Comparison of ENCODE assay signal across 16 cellular contexts in the genomic region with DNA sequence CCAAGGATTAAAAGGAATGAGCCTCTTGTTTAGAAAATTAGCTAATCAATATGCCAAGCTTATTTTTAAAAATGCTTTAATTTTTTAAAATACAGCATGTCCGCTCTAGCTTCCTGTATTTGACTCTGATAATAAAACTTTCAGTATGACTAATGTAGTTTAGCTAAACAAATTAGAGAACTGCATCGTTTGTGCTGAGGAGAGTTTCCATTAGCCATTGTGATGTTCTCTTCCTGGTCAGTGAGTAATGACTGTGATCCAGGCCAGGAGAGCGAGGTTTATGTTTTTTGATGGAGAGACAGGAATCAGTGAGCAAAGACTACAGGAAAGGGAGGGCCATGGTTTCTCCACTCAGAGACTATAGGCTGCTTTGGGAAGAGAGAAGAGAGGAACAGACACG.
A peak's percentile ranks its signal among the peaks of the same experiment; 100 is the strongest.
DNase-seq lines count a peak whose midpoint lies in the region; ATAC-seq and TF ChIP-seq lines count a peak whose summit lies in the region.
"Had no signal": no experiment of that assay in that cellular context is flagged by ENCODE, and none has a peak within 500 bp of the region (broad histone marks: within the 10 kb centered on the region; RNA-seq: fewer than 3 reads in every experiment).

No MANE protein-coding gene starts in this region.

- H3K9me3 ChIP-seq in stomach smooth muscle (ENCODE audit: control insufficient read depth in 2 of 2, low read length in 2 of 2): no peaks in the 10 kb centered on the region
- H3K9me3 ChIP-seq: thoracic aorta had no signal

- H3K36me3 ChIP-seq in stomach smooth muscle (ENCODE audit: control insufficient read depth in 2 of 2, insufficient read depth in 2 of 2, low read length in 2 of 2): no peaks in the 10 kb centered on the region
- H3K36me3 ChIP-seq: thoracic aorta had no signal

- H3K4me3 ChIP-seq in fibroblast of mammary gland (ENCODE audit: control insufficient read depth, low read depth, low read length) (no peak overlapping the region), stomach smooth muscle (ENCODE audit: low read length in 2 of 2) (peak overlapping the region in 1 of 2 donors; percentile 16)
- H3K4me3 ChIP-seq: thoracic aorta had no signal

- POLR2A ChIA-PET in activated CD4-positive, alpha-beta T cell treated with anti-CD3 and anti-CD28 coated beads for 36 hours (lab: Charles Lee): no interaction called here

- H3K4me1 ChIP-seq in stomach smooth muscle (ENCODE audit: control insufficient read depth, insufficient read depth, low read length): peaks cover 7% of the 10 kb centered on the region

- H3K27me3 ChIP-seq in stomach smooth muscle (ENCODE audit: control insufficient read depth in 1 of 2, insufficient read depth in 2 of 2, low read length in 2 of 2): no peaks in the 10 kb centered on the region

- peak; percentile 45 for DNase-seq in fibroblast of mammary gland (ENCODE audit: low read depth)
- DNase-seq in OCI-M1 (lab: John Stamatoyannopoulos, UW): no peak
- no peak for DNase-seq in activated CD4-positive, alpha-beta T cell treated with anti-CD3 and anti-CD28 coated beads for 36 hours
- DNase-seq in NCI-H446 treated with DMSO at 0.1 percent for 48 hours (lab: John Stamatoyannopoulos, UW): no peak
- DNase-seq: activated naive CD8-positive, alpha-beta T cell treated with anti-CD3 and anti-CD28 coated beads, Interleukin-2, amount 10 ng/mL, durations not matched to agents 7 days and 5 days; kidney; NCI-H2081; NCI-H82 had no signal

- no peaks in the 10 kb centered on the region for H3K9me3 Mint-ChIP-seq in activated CD4-positive, alpha-beta T cell treated with anti-CD3 and anti-CD28 coated beads for 36 hours (ENCODE audit: low read depth)
- H3K9me3 Mint-ChIP-seq: activated naive CD8-positive, alpha-beta T cell treated with anti-CD3 and anti-CD28 coated beads, Interleukin-2, amount 10 ng/mL, durations not matched to agents 7 days and 5 days; endodermal cell; T-helper 2 cell treated with Interferon-gamma antibody and Interleukin-4, amounts not matched to agents 5 μg/mL and 100 μg/mL, for 36 hours had no signal

- H3K9ac ChIP-seq in stomach smooth muscle (ENCODE audit: low read length in 2 of 2): no peak overlapping the region

- H3K4me3 Mint-ChIP-seq in activated CD4-positive, alpha-beta T cell treated with anti-CD3 and anti-CD28 coated beads for 36 hours: no peak overlapping the region
- H3K4me3 Mint-ChIP-seq: activated naive CD8-positive, alpha-beta T cell treated with anti-CD3 and anti-CD28 coated beads, Interleukin-2, amount 10 ng/mL, durations not matched to agents 7 days and 5 days; CD14-positive monocyte; endodermal cell; T-helper 2 cell treated with Interferon-gamma antibody and Interleukin-4, amounts not matched to agents 5 μg/mL and 100 μg/mL, for 36 hours had no signal

- H3K27me3 Mint-ChIP-seq in activated CD4-positive, alpha-beta T cell treated with anti-CD3 and anti-CD28 coated beads for 36 hours: no peaks in the 10 kb centered on the region
- H3K27me3 Mint-ChIP-seq: activated naive CD8-positive, alpha-beta T cell treated with anti-CD3 and anti-CD28 coated beads, Interleukin-2, amount 10 ng/mL, durations not matched to agents 7 days and 5 days; progenitor cell of endocrine pancreas had no signal

- CTCF ChIA-PET in activated CD4-positive, alpha-beta T cell treated with anti-CD3 and anti-CD28 coated beads for 36 hours (lab: Charles Lee): no interaction called here

- TF ChIP-seq CTCF in fibroblast of mammary gland (conservative IDR thresholded peaks at IDR 0.05; ENCODE audit: control insufficient read depth, insufficient read depth, low read depth, low read length): no peak

- H3K4me1 Mint-ChIP-seq in activated CD4-positive, alpha-beta T cell treated with anti-CD3 and anti-CD28 coated beads for 36 hours: no peaks in the 10 kb centered on the region
- H3K4me1 Mint-ChIP-seq: activated naive CD8-positive, alpha-beta T cell treated with anti-CD3 and anti-CD28 coated beads, Interleukin-2, amount 10 ng/mL, durations not matched to agents 7 days and 5 days; CD14-positive monocyte; endodermal cell had no signal

- H3K27ac Mint-ChIP-seq in activated CD4-positive, alpha-beta T cell treated with anti-CD3 and anti-CD28 coated beads for 36 hours: no peak overlapping the region
- H3K27ac Mint-ChIP-seq: activated naive CD8-positive, alpha-beta T cell treated with anti-CD3 and anti-CD28 coated beads, Interleukin-2, amount 10 ng/mL, durations not matched to agents 7 days and 5 days; CD14-positive monocyte; endodermal cell; progenitor cell of endocrine pancreas; T-helper 2 cell treated with Interferon-gamma antibody and Interleukin-4, amounts not matched to agents 5 μg/mL and 100 μg/mL, for 36 hours had no signal

- intact Hi-C loops in activated CD4-positive, alpha-beta T cell treated with anti-CD3 and anti-CD28 coated beads for 36 hours (cut with DNase I, micrococcal nuclease): no loop called here

- H3K27ac ChIP-seq in stomach smooth muscle (ENCODE audit: low read length): peak overlapping the region; percentile 37
- H3K27ac ChIP-seq: thoracic aorta had no signal

- H3K36me3 Mint-ChIP-seq in activated CD4-positive, alpha-beta T cell treated with anti-CD3 and anti-CD28 coated beads for 36 hours (ENCODE audit: low read depth): no peaks in the 10 kb centered on the region
- H3K36me3 Mint-ChIP-seq: activated naive CD8-positive, alpha-beta T cell treated with anti-CD3 and anti-CD28 coated beads, Interleukin-2, amount 10 ng/mL, durations not matched to agents 7 days and 5 days; CD14-positive monocyte had no signal

- ATAC-seq in GM19351 (IDR thresholded peaks at IDR 0.05; ENCODE audit: unreplicated experiment): peak; percentile 64
- peak; percentile 48 for ATAC-seq in HG03469 (IDR thresholded peaks at IDR 0.05; ENCODE audit: unreplicated experiment)
- ATAC-seq in activated CD4-positive, alpha-beta T cell treated with anti-CD3 and anti-CD28 coated beads for 36 hours: no peak
